ENCODE assay signal across 24 cellular contexts in genomic region chr15:73009306-73010091, GRCh38. TPM values are rescaled to one million over a fixed set of nuclear protein-coding genes. Genes with fewer than 3 reads are reported as not detected.
DNase-seq lines count a peak whose midpoint lies in the region; ATAC-seq, FAIRE-seq and TF ChIP-seq lines count a peak whose summit lies in the region.
"Had no signal": no experiment of that assay in that cellular context is flagged by ENCODE, and none has a peak within 500 bp of the region (broad histone marks: within the 10 kb centered on the region; RNA-seq: fewer than 3 reads in every experiment).

No MANE protein-coding gene starts in this region.

- no peak for TF ChIP-seq RAD21 in A549 (conservative IDR thresholded peaks at IDR 0.05 in 1 of 2, IDR thresholded peaks at IDR 0.05 in 1 of 2)

- H3K27me3 Mint-ChIP-seq in endodermal cell (ENCODE audit: insufficient read depth) (no peaks in the 10 kb centered on the region), nephron (ENCODE audit: low read depth) (peaks cover 5% of the 10 kb centered on the region)
- H3K27me3 Mint-ChIP-seq: type B pancreatic cell had no signal

- H3K9me3 Mint-ChIP-seq in endodermal cell (no peaks in the 10 kb centered on the region), nephron (no peaks in the 10 kb centered on the region)
- H3K9me3 Mint-ChIP-seq: effector memory CD8-positive, alpha-beta T cell; type B pancreatic cell had no signal

- no peak for TF ChIP-seq POLR2A in A549 (IDR thresholded peaks at IDR 0.05; ENCODE audit: low read length)

- POLR2A ChIA-PET in A549 (lab: Yijun Ruan, JAX): interaction anchor here (0.6 kb wide), 1 partner anchor 17 kb away, joined by 8 read pairs; no protein-coding TSS in a partner anchor

- TF ChIP-seq EP300 in A549 (IDR thresholded peaks at IDR 0.05): no peak

- H3K4me3 ChIP-seq in A549: no peak overlapping the region
- H3K4me3 ChIP-seq in endodermal cell (ENCODE audit: low read length): no peak overlapping the region
- H3K4me3 ChIP-seq: colonic mucosa, skin epidermis had no signal

- H3K4me1 Mint-ChIP-seq in endodermal cell (no peaks in the 10 kb centered on the region), nephron (peaks cover 19% of the 10 kb centered on the region)

- CTCF ChIA-PET in A549 (lab: Yijun Ruan, JAX): interaction anchor here (0.6 kb wide), 1 partner anchor 704 kb away, joined by 3 read pairs; no protein-coding TSS in a partner anchor

- TF ChIP-seq CTCF in A549 (IDR thresholded peaks at IDR 0.05): no peak
- no peak for TF ChIP-seq CTCF in endodermal cell (conservative IDR thresholded peaks at IDR 0.05)
- TF ChIP-seq CTCF in nephron (IDR thresholded peaks at IDR 0.05; ENCODE audit: unreplicated experiment in 3 of 3): no peak

- H3K36me3 Mint-ChIP-seq in endodermal cell (ENCODE audit: low read depth): no peaks in the 10 kb centered on the region
- H3K36me3 Mint-ChIP-seq in nephron (ENCODE audit: low read depth): no peaks in the 10 kb centered on the region
- H3K36me3 Mint-ChIP-seq: type B pancreatic cell had no signal

- no peak for FAIRE-seq in A549 (lab: Jason Lieb, UNC)
- FAIRE-seq: kidney had no signal

- 83% methylated on average over 10 of the region's 10 CpGs for WGBS in A549 (ENCODE audit: missing lambda C conversion rate)
- WGBS in endodermal cell (ENCODE audit: insufficient coverage in 1 of 2, insufficient read length in 1 of 2), 2 experiments: 87 to 89% methylated on average over 4 to 10 of the region's 10 CpGs

- H3K9me3 ChIP-seq in A549: no peaks in the 10 kb centered on the region
- H3K9me3 ChIP-seq in endodermal cell (ENCODE audit: control insufficient read depth, low read length): no peaks in the 10 kb centered on the region
- H3K9me3 ChIP-seq: BE2C, Caco-2, colonic mucosa had no signal

- peak overlapping the region; percentile 35 for H3K4me2 ChIP-seq in A549

- peaks cover 18% of the 10 kb centered on the region; the same call in 2 of the 3 replicates for H3K4me1 ChIP-seq in A549
- no peaks in the 10 kb centered on the region for H3K4me1 ChIP-seq in endodermal cell (ENCODE audit: control insufficient read depth, insufficient read depth, low read length)
- H3K4me1 ChIP-seq: BE2C, Caco-2, colonic mucosa had no signal

- DNase-seq in A549 (ENCODE audit: low read depth in 1 of 2, low spot score in 1 of 2) (no peak), NCI-H1105 (lab: John Stamatoyannopoulos, UW) (peak; percentile 64), endodermal cell (peak; percentile 23), activated gamma-delta T cell (lab: John Stamatoyannopoulos, UW) (no peak), NCI-H187 (lab: John Stamatoyannopoulos, UW) (no peak)
- DNase-seq: activated CD8-positive, alpha-beta memory T cell treated with anti-CD3 and anti-CD28 coated beads for 24 hours; activated gamma-delta T cell treated with Interleukin-2 at 50 U/mL for 16 hours; activated T-cell treated with anti-CD3 and anti-CD28 coated beads, Interleukin-2, amount 50 U/mL, for 1 hour; BE2C; brain microvascular endothelial cell; Caco-2; colonic mucosa; effector memory CD8-positive, alpha-beta T cell; kidney; mesendoderm; NCI-H1436; NCI-H526 treated with DMSO at 0.1 percent for 48 hours; nucleus accumbens had no signal

- H3K9ac ChIP-seq in endodermal cell (ENCODE audit: extremely low read depth, low read length, poor library complexity, severe bottlenecking): no peak overlapping the region

- no peaks in the 10 kb centered on the region for H3K36me3 ChIP-seq in endodermal cell (ENCODE audit: control insufficient read depth, insufficient read depth, low read length)
- H3K36me3 ChIP-seq: BE2C, brain microvascular endothelial cell, colonic mucosa had no signal

- H3K27me3 ChIP-seq in endodermal cell (ENCODE audit: control insufficient read depth, insufficient read depth, low read length, poor library complexity, severe bottlenecking): no peaks in the 10 kb centered on the region
- H3K27me3 ChIP-seq: BE2C, brain microvascular endothelial cell, colonic mucosa had no signal

- H3K27ac ChIP-seq in A549 (no peak overlapping the region), endodermal cell (ENCODE audit: low read depth, low read length) (no peak overlapping the region)
- H3K27ac ChIP-seq: brain microvascular endothelial cell, colonic mucosa had no signal

- no peak overlapping the region for H3K4me3 Mint-ChIP-seq in endodermal cell
- H3K4me3 Mint-ChIP-seq in nephron: peak overlapping the region in 1 of 3 experiments; percentile 12
- H3K4me3 Mint-ChIP-seq: effector memory CD8-positive, alpha-beta T cell; type B pancreatic cell had no signal

- ATAC-seq in A549 (no peak), GM19467 (IDR thresholded peaks at IDR 0.05; ENCODE audit: unreplicated experiment) (no peak), GM21423 (IDR thresholded peaks at IDR 0.05; ENCODE audit: unreplicated experiment) (no peak)
- ATAC-seq: effector memory CD8-positive, alpha-beta T cell; HCT116 had no signal

- H3K27ac Mint-ChIP-seq in endodermal cell (no peak overlapping the region), nephron (peak overlapping the region; percentile 37 to 80 (median 50))
- H3K27ac Mint-ChIP-seq: effector memory CD8-positive, alpha-beta T cell; type B pancreatic cell had no signal

TF ChIP-seq in A549, 52 proteins besides CTCF, POLR2A, EP300 and RAD21:
- TF ChIP-seq RCOR1 (IDR thresholded peaks at IDR 0.05; ENCODE audit: low read depth, low read length) (no peak), HOXB5 (CRISPR knock-in tag; IDR thresholded peaks at IDR 0.05) (no peak), FOSL2 (IDR thresholded peaks at IDR 0.05) (no peak), FOSL2 (CRISPR knock-in tag; IDR thresholded peaks at IDR 0.05) (no peak), ZFP36 (IDR thresholded peaks at IDR 0.05; ENCODE audit: borderline replicate concordance, partially characterized antibody) (no peak), EHF (CRISPR knock-in tag; IDR thresholded peaks at IDR 0.05) (no peak), MAZ (IDR thresholded peaks at IDR 0.05; ENCODE audit: borderline replicate concordance, low read depth, low read length) (no peak)
TF ChIP-seq in A549: peak in this region for 0.

RNA-seq across cellular contexts. Expression of gene NEO1, which starts 42.8 kb away (rescaled TPM):
- polyA plus RNA-seq in A549 (2011; rRNA removed) (29.1 and 40.6 TPM in 2 replicates), A549 (2017; fragmentation: RNase III; extraction: RNeasy Plus Mini Kit Qiagen cat#74134 plus additional on column Dnase treatment) (26.8 to 35.1 TPM (median 30.3 TPM) in 3 replicates)
- polyA plus RNA-seq in A549 (2012; cell fraction: cytosol; rRNA removed): 14.9 and 16.2 TPM in 2 replicates
- polyA plus RNA-seq in A549 (2012; cell fraction: nucleus; rRNA removed): 37.6 and 39.2 TPM in 2 replicates
- 48.4 and 58.4 TPM in 2 replicates for polyA minus RNA-seq in A549 (2011; rRNA and poly(A)+ RNA removed)
- 100 to 1,000 TPM; 132 TPM for total RNA-seq in endodermal cell
- polyA plus RNA-seq in endodermal cell (2013, experiment 1 of 2): 80.4 TPM
- 75.6 TPM for polyA plus RNA-seq in endodermal cell (2013, experiment 2 of 2)

Comparison
In these comparisons a context has a peak if more than half of its experiments do, and no peak if none do; other contexts are left out.
1. DNase-seq: peak in NCI-H1105 (single experiment) and endodermal cell (single experiment); none in A549 (0 of 2), activated gamma-delta T cell (single experiment) and NCI-H187 (0 of 2).